17 cellular contexts compared by ENCODE assay signal in the genomic region with DNA sequence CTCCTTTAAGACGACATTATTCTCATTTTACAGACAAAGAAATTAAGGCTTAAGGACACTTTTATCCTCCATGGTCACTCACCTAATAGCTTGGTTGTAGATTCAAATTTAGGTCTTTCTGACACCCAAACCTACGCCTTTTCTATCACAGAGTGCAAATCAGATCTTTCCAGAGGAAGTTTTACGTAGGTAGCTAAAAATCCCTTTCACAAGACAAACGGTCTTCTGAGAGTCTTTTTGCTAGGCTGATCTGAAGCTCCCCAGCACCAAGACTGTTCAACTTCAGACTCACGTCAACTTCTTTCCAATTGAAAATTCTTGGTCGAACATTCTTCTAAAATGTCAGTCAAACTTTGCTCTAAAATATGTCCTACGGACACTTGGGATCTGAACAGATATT. TPM values are rescaled to one million over a fixed set of nuclear protein-coding genes. Genes with fewer than 3 reads are reported as not detected.
DNase-seq lines count a peak whose midpoint lies in the region; ATAC-seq and TF ChIP-seq lines count a peak whose summit lies in the region.
"Had no signal": no experiment of that assay in that cellular context is flagged by ENCODE, and none has a peak within 500 bp of the region (broad histone marks: within the 10 kb centered on the region; RNA-seq: fewer than 3 reads in every experiment).

No MANE protein-coding gene starts in this region.

- TF ChIP-seq CTCF in OCI-LY1 (IDR thresholded peaks at IDR 0.05; ENCODE audit: low read length) (no peak), neural progenitor cell (IDR thresholded peaks at IDR 0.05) (no peak)

- POLR2A ChIA-PET in activated CD4-positive, alpha-beta T cell treated with anti-CD3 and anti-CD28 coated beads, Interleukin-2, amount 10 ng/mL, durations not matched to agents 7 days and 5 days (lab: Charles Lee) = interaction anchor here (1.1 kb wide), 1 partner anchor 47 kb away, joined by 3 read pairs; a partner anchor contains a TSS

- H3K9me2 ChIP-seq in OCI-LY1 (ENCODE audit: low read depth, low read length) = no peaks in the 10 kb centered on the region

- H3K27me3 ChIP-seq in OCI-LY1 (ENCODE audit: insufficient read depth, low read length) (no peaks in the 10 kb centered on the region), neural progenitor cell (no peaks in the 10 kb centered on the region)
- H3K27me3 ChIP-seq: esophagus muscularis mucosa, tibial artery had no signal

- CTCF ChIA-PET in activated CD4-positive, alpha-beta T cell treated with anti-CD3 and anti-CD28 coated beads, Interleukin-2, amount 10 ng/mL, durations not matched to agents 7 days and 5 days (lab: Charles Lee) = no interaction called here

- ATAC-seq in GM21619 (IDR thresholded peaks at IDR 0.05; ENCODE audit: unreplicated experiment) = peak; percentile 23

- H3F3A ChIP-seq in OCI-LY1 (ENCODE audit: insufficient read depth, low read length) = no peaks in the 10 kb centered on the region
- H3F3A ChIP-seq in neural progenitor cell (ENCODE audit: low read depth) = no peaks in the 10 kb centered on the region

- H3K36me3 Mint-ChIP-seq in activated CD4-positive, alpha-beta T cell treated with anti-CD3 and anti-CD28 coated beads, Interleukin-2, amount 10 ng/mL, durations not matched to agents 7 days and 5 days (ENCODE audit: low read depth) = peaks cover 22% of the 10 kb centered on the region
- peaks cover 10% of the 10 kb centered on the region for H3K36me3 Mint-ChIP-seq in neural progenitor cell

- DNase-seq in activated CD4-positive, alpha-beta T cell treated with anti-CD3 and anti-CD28 coated beads, Interleukin-2, amount 10 ng/mL, durations not matched to agents 7 days and 5 days = no peak
- DNase-seq in activated CD4-positive, alpha-beta T cell treated with anti-CD3 and anti-CD28 coated beads for 4 hours = no peak
- DNase-seq in neural progenitor cell (ENCODE audit: low spot score) (no peak), NCI-H1436 (lab: John Stamatoyannopoulos, UW) (no peak), foreskin melanocyte (no peak), NCI-H1092 treated with DMSO at 0.1 percent for 48 hours (lab: John Stamatoyannopoulos, UW) (no peak)
- DNase-seq: activated CD4-positive, alpha-beta T cell treated with anti-CD3 and anti-CD28 coated beads, Interleukin-2, amount 50 U/mL, for 1 hour; DMS153; NCI-H2081 treated with DMSO at 0.1 percent for 48 hours; nucleus accumbens; small intestine; tibial artery had no signal

- H3K36me3 ChIP-seq in OCI-LY1 (ENCODE audit: insufficient read depth, low read length) (peaks cover 28% of the 10 kb centered on the region), neural progenitor cell (no peaks in the 10 kb centered on the region)

- peak overlapping the region; percentile 67; the same call in 1 of the 2 replicates for H2AFZ ChIP-seq in OCI-LY1 (ENCODE audit: low read length)
- H2AFZ ChIP-seq in neural progenitor cell (replicated peaks) = no peak overlapping the region

- H4K20me1 ChIP-seq in OCI-LY1 (ENCODE audit: insufficient read depth, low read length) (no peaks in the 10 kb centered on the region), neural progenitor cell (ENCODE audit: low read depth) (peaks cover 10% of the 10 kb centered on the region)

- H3K79me2 ChIP-seq in OCI-LY1 (ENCODE audit: insufficient read depth, low read length) = no peaks in the 10 kb centered on the region
- no peaks in the 10 kb centered on the region for H3K79me2 ChIP-seq in neural progenitor cell (ENCODE audit: low read depth)

- H3K4me2 ChIP-seq in OCI-LY1 (ENCODE audit: low read length) (peak overlapping the region; percentile 81), neural progenitor cell (no peak overlapping the region)

- peak overlapping the region; percentile 99 for H3K27ac Mint-ChIP-seq in activated CD4-positive, alpha-beta T cell treated with anti-CD3 and anti-CD28 coated beads, Interleukin-2, amount 10 ng/mL, durations not matched to agents 7 days and 5 days
- no peak overlapping the region for H3K27ac Mint-ChIP-seq in neural progenitor cell

- no peaks in the 10 kb centered on the region for H3K27me3 Mint-ChIP-seq in activated CD4-positive, alpha-beta T cell treated with anti-CD3 and anti-CD28 coated beads, Interleukin-2, amount 10 ng/mL, durations not matched to agents 7 days and 5 days
- peaks cover 5% of the 10 kb centered on the region for H3K27me3 Mint-ChIP-seq in neural progenitor cell (ENCODE audit: insufficient read depth, low read depth)

- H3K9me3 Mint-ChIP-seq in activated CD4-positive, alpha-beta T cell treated with anti-CD3 and anti-CD28 coated beads, Interleukin-2, amount 10 ng/mL, durations not matched to agents 7 days and 5 days = peaks cover 3% of the 10 kb centered on the region
- no peaks in the 10 kb centered on the region for H3K9me3 Mint-ChIP-seq in neural progenitor cell

- H3K27ac ChIP-seq in OCI-LY1 (ENCODE audit: low read depth, low read length, poor library complexity, severe bottlenecking) (peak overlapping the region; percentile 91), neural progenitor cell (peak overlapping the region; percentile 23)
- H3K27ac ChIP-seq: esophagus muscularis mucosa, HL-60, tibial artery had no signal

- H3K4me1 ChIP-seq in OCI-LY1 (ENCODE audit: insufficient read depth, low read length, severe bottlenecking) (peaks cover 22% of the 10 kb centered on the region), neural progenitor cell (peaks cover 8% of the 10 kb centered on the region)
- H3K4me1 ChIP-seq: tibial artery had no signal

- H3K4me3 ChIP-seq in OCI-LY1 (ENCODE audit: low read depth, low read length, poor library complexity, severe bottlenecking) (peak overlapping the region; percentile 56), neural progenitor cell (no peak overlapping the region)
- H3K4me3 ChIP-seq: esophagus muscularis mucosa, lung, tibial artery had no signal

- H3K4me1 Mint-ChIP-seq in activated CD4-positive, alpha-beta T cell treated with anti-CD3 and anti-CD28 coated beads, Interleukin-2, amount 10 ng/mL, durations not matched to agents 7 days and 5 days = peaks cover 19% of the 10 kb centered on the region
- H3K4me1 Mint-ChIP-seq in neural progenitor cell = peaks cover 2% of the 10 kb centered on the region

- H3K4me3 Mint-ChIP-seq in activated CD4-positive, alpha-beta T cell treated with anti-CD3 and anti-CD28 coated beads, Interleukin-2, amount 10 ng/mL, durations not matched to agents 7 days and 5 days = peak overlapping the region; percentile 81
- no peak overlapping the region for H3K4me3 Mint-ChIP-seq in neural progenitor cell

- H3K9me3 ChIP-seq in OCI-LY1 (ENCODE audit: low read length) (no peaks in the 10 kb centered on the region), neural progenitor cell (ENCODE audit: low read depth) (no peaks in the 10 kb centered on the region)
- H3K9me3 ChIP-seq: esophagus muscularis mucosa, tibial artery had no signal

- H3K9ac ChIP-seq in OCI-LY1 (ENCODE audit: low read length) (peak overlapping the region; percentile 54), neural progenitor cell (no peak overlapping the region)

RNA-seq across cellular contexts. Expression of a gene that starts 46.5 kb away (rescaled TPM):
- 10 to 100 TPM; 21.8 to 23.9 TPM for total RNA-seq in activated CD4-positive, alpha-beta T cell treated with anti-CD3 and anti-CD28 coated beads, Interleukin-2, amount 10 ng/mL, durations not matched to agents 7 days and 5 days
- 20.4 and 34.4 TPM in 2 replicates for total RNA-seq in neural progenitor cell (ENCODE audit: low replicate concordance)
